In the genomic region with DNA sequence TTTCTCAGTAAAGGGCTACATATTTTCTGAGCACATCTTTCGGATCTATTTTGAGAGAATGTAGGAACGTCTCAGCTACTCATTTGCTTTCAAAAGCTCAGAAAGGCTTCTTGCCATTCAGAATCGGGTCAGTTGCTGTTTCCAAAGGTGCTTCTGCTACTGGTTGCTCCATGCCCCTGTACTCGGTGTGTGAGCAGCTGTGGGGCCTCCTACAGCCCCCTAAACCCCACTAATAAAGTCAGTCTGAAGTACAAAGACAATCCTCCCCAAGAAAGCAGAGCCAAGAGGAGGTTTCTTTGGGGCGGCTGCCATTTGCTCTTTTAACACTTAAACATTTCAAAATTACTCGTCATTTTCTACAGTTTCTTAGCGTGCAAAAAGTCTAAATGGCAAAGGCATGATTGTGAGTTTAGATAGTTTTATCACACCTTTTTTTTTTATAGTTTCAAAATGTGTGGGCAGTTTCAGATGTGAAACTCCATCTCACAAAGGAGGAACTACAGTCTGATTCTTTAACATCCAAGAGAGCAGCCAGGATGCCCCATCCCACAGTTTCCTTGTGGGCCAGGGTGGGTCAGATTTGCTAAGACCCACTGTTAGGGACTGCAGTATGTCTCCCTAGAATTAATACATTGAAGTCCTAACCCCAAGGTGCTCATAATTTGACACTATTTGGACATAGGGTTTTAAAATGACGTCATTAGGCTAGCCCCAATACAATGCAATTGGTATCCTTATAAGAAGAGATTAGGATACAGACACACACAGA, we compare ENCODE assay signal across 11 cellular contexts. TPM values are rescaled to one million over a fixed set of nuclear protein-coding genes. Genes with fewer than 3 reads are reported as not detected.
A peak's percentile ranks its signal among the peaks of the same experiment; 100 is the strongest.
DNase-seq lines count a peak whose midpoint lies in the region; ATAC-seq and TF ChIP-seq lines count a peak whose summit lies in the region.
"Had no signal": no experiment of that assay in that cellular context is flagged by ENCODE, and none has a peak within 500 bp of the region (broad histone marks: within the 10 kb centered on the region; RNA-seq: fewer than 3 reads in every experiment).

No MANE protein-coding gene starts in this region.

- 0 out of 2 replicates have a peak, but pooled peaks cover 5% of the 10 kb centered on the region for H3K36me3 ChIP-seq in SU-DHL-6 (ENCODE audit: low read length)
- peaks cover 3% of the 10 kb centered on the region for H3K36me3 ChIP-seq in thymus (ENCODE audit: control insufficient read depth, insufficient read depth)
- H3K36me3 ChIP-seq: upper lobe of left lung had no signal

- H4K20me1 ChIP-seq in SU-DHL-6 (ENCODE audit: low read depth, low read length), result peaks cover 6% of the 10 kb centered on the region; the same call in 1 of the 2 replicates

- no peaks in the 10 kb centered on the region for H3K27me3 Mint-ChIP-seq in dendritic cell treated with granulocyte-macrophage colony-stimulating factor and Interleukin-4, amounts not matched to agents 40 ng/mL and 50 ng/mL, for 4 days

- DNase-seq in activated naive CD4-positive, alpha-beta T cell treated with Interleukin-2 at 50 U/mL for 16 hours, result peak; percentile 38
- no peak for DNase-seq in activated naive CD4-positive, alpha-beta T cell treated with anti-CD3 and anti-CD28 coated beads, Interleukin-2, amount 50 U/mL, for 16 hours
- no peak for DNase-seq in NCI-H146 (lab: John Stamatoyannopoulos, UW)
- DNase-seq: EL, right cardiac atrium, upper lobe of left lung had no signal

- no peak overlapping the region for H2AFZ ChIP-seq in SU-DHL-6 (ENCODE audit: low read depth, low read length, severe bottlenecking)

- H3F3A ChIP-seq in SU-DHL-6 (ENCODE audit: insufficient read depth), result peaks cover 18% of the 10 kb centered on the region

- peaks cover 80% of the 10 kb centered on the region for H3K36me3 Mint-ChIP-seq in dendritic cell treated with granulocyte-macrophage colony-stimulating factor and Interleukin-4, amounts not matched to agents 40 ng/mL and 50 ng/mL, for 4 days (ENCODE audit: low read depth)

- H3K9ac ChIP-seq in SU-DHL-6 (ENCODE audit: low read length), result no peak overlapping the region

- peaks cover 88% of the 10 kb centered on the region for H3K79me2 ChIP-seq in SU-DHL-6 (ENCODE audit: insufficient read depth, low read length)

- peak overlapping the region; percentile 7 for H3K4me2 ChIP-seq in SU-DHL-6 (ENCODE audit: low read depth, low read length, poor library complexity, severe bottlenecking)

- H3K9me3 Mint-ChIP-seq in dendritic cell treated with granulocyte-macrophage colony-stimulating factor and Interleukin-4, amounts not matched to agents 40 ng/mL and 50 ng/mL, for 4 days, result no peaks in the 10 kb centered on the region

- peaks cover 53% of the 10 kb centered on the region for H3K4me1 ChIP-seq in thymus (ENCODE audit: control insufficient read depth, insufficient read depth, low read length)

- peak overlapping the region; percentile 6 for H3K4me3 Mint-ChIP-seq in dendritic cell treated with granulocyte-macrophage colony-stimulating factor and Interleukin-4, amounts not matched to agents 40 ng/mL and 50 ng/mL, for 4 days

- intact Hi-C loops in dendritic cell treated with granulocyte-macrophage colony-stimulating factor and Interleukin-4, amounts not matched to agents 40 ng/mL and 50 ng/mL, for 4 days (cut with micrococcal nuclease), result loop anchor here (5.0 kb wide), 1 partner anchor 162 kb away; no protein-coding TSS in a partner anchor

- H3K4me1 Mint-ChIP-seq in dendritic cell treated with granulocyte-macrophage colony-stimulating factor and Interleukin-4, amounts not matched to agents 40 ng/mL and 50 ng/mL, for 4 days (ENCODE audit: low read depth), result peaks cover 79% of the 10 kb centered on the region

- H3K9me3 ChIP-seq in SU-DHL-6 (ENCODE audit: insufficient read depth, low read length), result no peaks in the 10 kb centered on the region
- no peaks in the 10 kb centered on the region for H3K9me3 ChIP-seq in thymus (ENCODE audit: control insufficient read depth)
- H3K9me3 ChIP-seq: upper lobe of left lung had no signal

- H3K4me3 ChIP-seq in SU-DHL-6 (ENCODE audit: insufficient read depth, low read length, poor library complexity, severe bottlenecking) (no peak overlapping the region), thymus (ENCODE audit: low read length) (peak overlapping the region; percentile 82)

- no peaks in the 10 kb centered on the region for H3K9me2 ChIP-seq in SU-DHL-6 (replicated peaks; ENCODE audit: insufficient read depth, low read length)

- 52% methylated on average over 8 of the region's 8 CpGs for WGBS in thymus

- no peak for TF ChIP-seq CTCF in SU-DHL-6 (IDR thresholded peaks at IDR 0.05; ENCODE audit: insufficient read depth, low read length, poor library complexity, severe bottlenecking)

- H3K27ac Mint-ChIP-seq in dendritic cell treated with granulocyte-macrophage colony-stimulating factor and Interleukin-4, amounts not matched to agents 40 ng/mL and 50 ng/mL, for 4 days, result peak overlapping the region; percentile 41

- ATAC-seq in GM18907 (IDR thresholded peaks at IDR 0.05; ENCODE audit: unreplicated experiment) (no peak), GM19351 (IDR thresholded peaks at IDR 0.05; ENCODE audit: unreplicated experiment) (no peak)
- ATAC-seq: right cardiac atrium had no signal

- H3K27me3 ChIP-seq in SU-DHL-6 (ENCODE audit: low read length) (no peaks in the 10 kb centered on the region), thymus (ENCODE audit: control insufficient read depth, insufficient read depth) (no peaks in the 10 kb centered on the region)
- H3K27me3 ChIP-seq: upper lobe of left lung had no signal

- H3K27ac ChIP-seq in SU-DHL-6 (ENCODE audit: low read depth, low read length), result no peak overlapping the region
- H3K27ac ChIP-seq in thymus (ENCODE audit: low read depth), result peak overlapping the region; percentile 66

RNA-seq across cellular contexts. Expression of gene RUNX1, which starts 4.1 kb away (rescaled TPM):
- polyA plus RNA-seq in thymus, result 29.6 TPM
